ENCODE assay signal across 1 cellular context in genomic region chr17:36148559-36149295, GRCh38.
TF ChIP-seq lines count a peak whose summit lies in the region.

No MANE protein-coding gene starts in this region.

TF ChIP-seq in GM12878, 131 proteins besides CTCF, POLR2A, EP300 and RAD21 (continued from another document):
- TF ChIP-seq IRF3 (IDR thresholded peaks at IDR 0.05): no peak
- no peak for TF ChIP-seq SRF (IDR thresholded peaks at IDR 0.05; ENCODE audit: low read depth in 2 of 2, low read length in 2 of 2)
- TF ChIP-seq POLR2AphosphoS2 (IDR thresholded peaks at IDR 0.05; ENCODE audit: low read depth, low read length): no peak
- TF ChIP-seq HDAC6 (IDR thresholded peaks at IDR 0.05; ENCODE audit: unreplicated experiment): no peak
- no peak for TF ChIP-seq CBFB (IDR thresholded peaks at IDR 0.05; ENCODE audit: low read depth)
- TF ChIP-seq FOXK2 (IDR thresholded peaks at IDR 0.05): no peak
- no peak for TF ChIP-seq BMI1 (IDR thresholded peaks at IDR 0.05; ENCODE audit: borderline replicate concordance)
- TF ChIP-seq, protein P1, sequence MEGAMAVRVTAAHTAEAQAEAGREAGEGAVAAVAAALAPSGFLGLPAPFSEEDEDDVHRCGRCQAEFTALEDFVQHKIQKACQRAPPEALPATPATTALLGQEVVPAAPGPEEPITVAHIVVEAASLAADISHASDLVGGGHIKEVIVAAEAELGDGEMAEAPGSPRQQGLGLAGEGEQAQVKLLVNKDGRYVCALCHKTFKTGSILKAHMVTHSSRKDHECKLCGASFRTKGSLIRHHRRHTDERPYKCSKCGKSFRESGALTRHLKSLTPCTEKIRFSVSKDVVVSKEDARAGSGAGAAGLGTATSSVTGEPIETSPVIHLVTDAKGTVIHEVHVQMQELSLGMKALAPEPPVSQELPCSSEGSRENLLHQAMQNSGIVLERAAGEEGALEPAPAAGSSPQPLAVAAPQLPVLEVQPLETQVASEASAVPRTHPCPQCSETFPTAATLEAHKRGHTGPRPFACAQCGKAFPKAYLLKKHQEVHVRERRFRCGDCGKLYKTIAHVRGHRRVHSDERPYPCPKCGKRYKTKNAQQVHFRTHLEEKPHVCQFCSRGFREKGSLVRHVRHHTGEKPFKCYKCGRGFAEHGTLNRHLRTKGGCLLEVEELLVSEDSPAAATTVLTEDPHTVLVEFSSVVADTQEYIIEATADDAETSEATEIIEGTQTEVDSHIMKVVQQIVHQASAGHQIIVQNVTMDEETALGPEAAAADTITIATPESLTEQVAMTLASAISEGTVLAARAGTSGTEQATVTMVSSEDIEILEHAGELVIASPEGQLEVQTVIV (IDR thresholded peaks at IDR 0.05; ENCODE audit: borderline replicate concordance, partially characterized antibody): no peak
- peak; percentile 56 for TF ChIP-seq IKZF1 (conservative IDR thresholded peaks at IDR 0.05)
- no peak for TF ChIP-seq NKRF (conservative IDR thresholded peaks at IDR 0.05)
- no peak for TF ChIP-seq KAT2A (conservative IDR thresholded peaks at IDR 0.05; ENCODE audit: control insufficient read depth, low read depth, low read length)
- TF ChIP-seq MEF2A (IDR thresholded peaks at IDR 0.05; ENCODE audit: insufficient read depth, low read depth, low read length): peak; percentile 76; the same call in 1 of the 2 replicates
- TF ChIP-seq MLLT1 (IDR thresholded peaks at IDR 0.05): peak; percentile 53; the same call in 1 of the 2 replicates
- TF ChIP-seq ZBED1 (IDR thresholded peaks at IDR 0.05; ENCODE audit: borderline replicate concordance): no peak
- peak; percentile 100 for TF ChIP-seq SMC3 (IDR thresholded peaks at IDR 0.05; ENCODE audit: borderline replicate concordance, low read length)
- TF ChIP-seq LARP7 (IDR thresholded peaks at IDR 0.05): no peak
- 0 out of 2 replicates have a peak, but pooled peaks have one; percentile 37 for TF ChIP-seq STAT3 (IDR thresholded peaks at IDR 0.05; ENCODE audit: low read depth, low read length)
- no peak for TF ChIP-seq BRCA1 (IDR thresholded peaks at IDR 0.05; ENCODE audit: low read depth, low read length)
- TF ChIP-seq GABPA (IDR thresholded peaks at IDR 0.05; ENCODE audit: low read depth): no peak
- TF ChIP-seq JUND (IDR thresholded peaks at IDR 0.05; ENCODE audit: low read depth, low read length): 0 out of 2 replicates have a peak, but pooled peaks have one; percentile 21
- TF ChIP-seq FOXM1 (IDR thresholded peaks at IDR 0.05; ENCODE audit: low read depth, low read length): peak; percentile 61; the same call in 1 of the 2 replicates
- TF ChIP-seq NR2F1 (conservative IDR thresholded peaks at IDR 0.05): no peak
- TF ChIP-seq IKZF2 (IDR thresholded peaks at IDR 0.05): peak; percentile 37 to 47; a peak in 2 of 4 replicates
- TF ChIP-seq, protein P2, sequence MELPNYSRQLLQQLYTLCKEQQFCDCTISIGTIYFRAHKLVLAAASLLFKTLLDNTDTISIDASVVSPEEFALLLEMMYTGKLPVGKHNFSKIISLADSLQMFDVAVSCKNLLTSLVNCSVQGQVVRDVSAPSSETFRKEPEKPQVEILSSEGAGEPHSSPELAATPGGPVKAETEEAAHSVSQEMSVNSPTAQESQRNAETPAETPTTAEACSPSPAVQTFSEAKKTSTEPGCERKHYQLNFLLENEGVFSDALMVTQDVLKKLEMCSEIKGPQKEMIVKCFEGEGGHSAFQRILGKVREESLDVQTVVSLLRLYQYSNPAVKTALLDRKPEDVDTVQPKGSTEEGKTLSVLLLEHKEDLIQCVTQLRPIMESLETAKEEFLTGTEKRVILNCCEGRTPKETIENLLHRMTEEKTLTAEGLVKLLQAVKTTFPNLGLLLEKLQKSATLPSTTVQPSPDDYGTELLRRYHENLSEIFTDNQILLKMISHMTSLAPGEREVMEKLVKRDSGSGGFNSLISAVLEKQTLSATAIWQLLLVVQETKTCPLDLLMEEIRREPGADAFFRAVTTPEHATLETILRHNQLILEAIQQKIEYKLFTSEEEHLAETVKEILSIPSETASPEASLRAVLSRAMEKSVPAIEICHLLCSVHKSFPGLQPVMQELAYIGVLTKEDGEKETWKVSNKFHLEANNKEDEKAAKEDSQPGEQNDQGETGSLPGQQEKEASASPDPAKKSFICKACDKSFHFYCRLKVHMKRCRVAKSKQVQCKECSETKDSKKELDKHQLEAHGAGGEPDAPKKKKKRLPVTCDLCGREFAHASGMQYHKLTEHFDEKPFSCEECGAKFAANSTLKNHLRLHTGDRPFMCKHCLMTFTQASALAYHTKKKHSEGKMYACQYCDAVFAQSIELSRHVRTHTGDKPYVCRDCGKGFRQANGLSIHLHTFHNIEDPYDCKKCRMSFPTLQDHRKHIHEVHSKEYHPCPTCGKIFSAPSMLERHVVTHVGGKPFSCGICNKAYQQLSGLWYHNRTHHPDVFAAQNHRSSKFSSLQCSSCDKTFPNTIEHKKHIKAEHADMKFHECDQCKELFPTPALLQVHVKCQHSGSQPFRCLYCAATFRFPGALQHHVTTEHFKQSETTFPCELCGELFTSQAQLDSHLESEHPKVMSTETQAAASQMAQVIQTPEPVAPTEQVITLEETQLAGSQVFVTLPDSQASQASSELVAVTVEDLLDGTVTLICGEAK (IDR thresholded peaks at IDR 0.05; ENCODE audit: borderline replicate concordance): peak; percentile 64; the same call in 1 of the 2 replicates
- TF ChIP-seq NBN (IDR thresholded peaks at IDR 0.05): peak; percentile 57; the same call in 1 of the 2 replicates
- peak; percentile 67; the same call in 1 of the 2 replicates for TF ChIP-seq TBL1XR1 (IDR thresholded peaks at IDR 0.05; ENCODE audit: low read depth, low read length)
- no peak for TF ChIP-seq DPF2 (IDR thresholded peaks at IDR 0.05)
- TF ChIP-seq POU2F2 (IDR thresholded peaks at IDR 0.05; ENCODE audit: borderline replicate concordance, low read depth, low read length): peak; percentile 73; the same call in 1 of the 3 replicates
- no peak for TF ChIP-seq BCL3 (IDR thresholded peaks at IDR 0.05; ENCODE audit: borderline replicate concordance, insufficient read depth, low read depth, low read length, poor library complexity, severe bottlenecking)
- peak; percentile 34; the same call in 1 of the 2 replicates for TF ChIP-seq PAX5 (IDR thresholded peaks at IDR 0.05; ENCODE audit: borderline replicate concordance, low read depth, low read length)
- no peak for TF ChIP-seq STAT1 (conservative IDR thresholded peaks at IDR 0.05)
- peak; percentile 15 for TF ChIP-seq SP1 (IDR thresholded peaks at IDR 0.05; ENCODE audit: low read depth, low read length)
- no peak for TF ChIP-seq PAX8 (IDR thresholded peaks at IDR 0.05)
- no peak for TF ChIP-seq ETV6 (conservative IDR thresholded peaks at IDR 0.05 in 1 of 2, IDR thresholded peaks at IDR 0.05 in 1 of 2; ENCODE audit: borderline replicate concordance in 1 of 2, low read depth in 1 of 2)
TF ChIP-seq in GM12878: peak in this region for 24.
